Comparison of ENCODE assay signal across 12 cellular contexts in the genomic region with DNA sequence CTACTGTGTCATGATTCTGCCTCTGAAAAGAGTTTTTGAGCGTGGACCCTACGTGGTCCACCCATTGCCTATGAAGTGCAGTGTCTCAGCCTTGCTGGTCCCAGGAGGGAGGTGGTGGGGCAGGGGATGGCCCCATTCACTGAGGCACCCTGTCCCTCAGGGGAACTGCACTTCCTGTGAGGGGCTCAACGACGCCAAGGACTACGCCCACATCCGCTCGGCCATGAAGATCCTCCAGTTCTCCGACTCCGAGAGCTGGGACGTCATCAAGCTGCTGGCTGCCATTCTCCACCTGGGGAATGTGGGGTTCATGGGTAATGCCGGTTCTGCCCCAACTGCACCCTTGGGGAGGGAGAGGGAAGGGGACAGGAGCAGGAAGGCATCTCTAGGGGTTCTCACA. TPM values are rescaled to one million over a fixed set of nuclear protein-coding genes. Genes with fewer than 3 reads are reported as not detected.
DNase-seq lines count a peak whose midpoint lies in the region; ATAC-seq lines count a peak whose summit lies in the region.
"Had no signal": no experiment of that assay in that cellular context is flagged by ENCODE, and none has a peak within 500 bp of the region (broad histone marks: within the 10 kb centered on the region; RNA-seq: fewer than 3 reads in every experiment).

No MANE protein-coding gene starts in this region.

- ATAC-seq in GM18511 (IDR thresholded peaks at IDR 0.05; ENCODE audit: unreplicated experiment) (peak; percentile 51), GM19438 (IDR thresholded peaks at IDR 0.05; ENCODE audit: low read depth, unreplicated experiment) (peak; percentile 54), HG03442 (IDR thresholded peaks at IDR 0.05; ENCODE audit: unreplicated experiment) (peak; percentile 45)
- ATAC-seq: heart left ventricle; naive thymus-derived CD4-positive, alpha-beta T cell; SK-N-SH treated with all-trans-retinoic acid at 6 μM for 48 hours had no signal

- peak; percentile 77 for DNase-seq in mesenteric fat pad (ENCODE audit: low spot score)
- no peak for DNase-seq in NCI-H526 (lab: John Stamatoyannopoulos, UW)
- no peak for DNase-seq in SIG-M5 (lab: John Stamatoyannopoulos, UW)
- no peak for DNase-seq in HCEC 1CT
- DNase-seq: NCI-H2171 had no signal

RNA-seq across cellular contexts. Expression of gene MYO7B, which starts 42.5 kb away (rescaled TPM):
- total RNA-seq in mesenteric fat pad, result 2.1 TPM
- total RNA-seq: epithelial cell of proximal tubule had no signal

RNA-seq across cellular contexts. Expression of gene IWS1, which starts 51.7 kb away (rescaled TPM):
- 39.1 TPM for total RNA-seq in mesenteric fat pad
